ENCODE assay signal across 8 cellular contexts in the genomic region with DNA sequence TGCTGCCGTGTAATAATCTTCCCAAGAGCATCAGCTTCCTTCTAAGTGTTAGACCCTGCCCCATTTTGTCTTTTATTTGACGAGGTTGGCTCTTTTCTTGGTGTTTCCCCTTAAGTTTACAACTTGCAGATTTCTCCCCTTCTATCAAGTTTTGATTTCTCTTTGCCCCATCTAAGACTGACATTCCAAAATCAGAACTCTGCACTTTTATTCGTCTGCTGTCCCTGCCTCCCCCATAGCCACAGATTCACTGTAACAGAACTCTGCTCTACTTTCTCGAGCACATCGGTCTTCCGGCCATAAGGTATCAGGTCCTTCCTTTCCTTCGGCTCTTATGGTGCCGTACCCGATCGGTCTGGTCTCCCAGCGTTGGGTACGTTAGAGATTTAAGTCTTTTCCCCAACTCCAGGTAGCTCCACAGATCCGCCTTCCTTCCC. TPM values are rescaled to one million over a fixed set of nuclear protein-coding genes. Genes with fewer than 3 reads are reported as not detected.
DNase-seq lines count a peak whose midpoint lies in the region; ATAC-seq and TF ChIP-seq lines count a peak whose summit lies in the region.

No MANE protein-coding gene starts in this region.

- DNase-seq in MCF 10A (ENCODE audit: unreplicated experiment) (no peak), superior temporal gyrus (ENCODE audit: extremely low spot score) (peak; percentile 38)
- DNase-seq in stimulated activated CD4-positive, alpha-beta T cell treated with anti-CD3 and anti-CD28 coated beads, Interleukin-4, amount 100 ng/mL, for 4 hours, result no peak

- H3K4me1 ChIP-seq in BLaER1 treated with 17β-estradiol and CSF1 and Interleukin-3, amounts not matched to agents 10 nM and 100 nM, result peaks cover 15 to 25% (median 22%) of the 10 kb centered on the region in 10 experiments

- peaks cover 6% of the 10 kb centered on the region for H3K4me1 Mint-ChIP-seq in MCF 10A (ENCODE audit: insufficient read depth, unreplicated experiment)

- H3K36me3 ChIP-seq in BLaER1 treated with 17β-estradiol and CSF1 and Interleukin-3, amounts not matched to agents 10 nM and 100 nM, result peaks cover 0 to 6% (median 0%) of the 10 kb centered on the region in 11 experiments; a peak in 5 of 22 replicates
- H3K36me3 ChIP-seq in KOPT-K1 (ENCODE audit: insufficient read depth, low read length), result no peaks in the 10 kb centered on the region

- ATAC-seq in GM19438 (IDR thresholded peaks at IDR 0.05; ENCODE audit: low read depth, unreplicated experiment) (peak; percentile 13), HG03469 (IDR thresholded peaks at IDR 0.05; ENCODE audit: unreplicated experiment) (no peak)

- BruUV-seq in MCF 10A (replicated peaks; lab: Mats Ljungman, UMichigan), result TSS peak; percentile 68

- no peaks in the 10 kb centered on the region for H3K36me3 Mint-ChIP-seq in MCF 10A (ENCODE audit: insufficient read depth, unreplicated experiment)

- POLR2A ChIA-PET in MCF 10A (lab: Yijun Ruan, JAX), result interaction anchor here (0.8 to 2.6 kb wide), 3 partner anchors 11 to 1635 kb away, joined by 3 to 23 read pairs (median 4); no protein-coding TSS in a partner anchor

- peaks cover 0 to 4% (median 0%) of the 10 kb centered on the region in 11 experiments; a peak in 3 of 22 replicates for H4K20me1 ChIP-seq in BLaER1 treated with 17β-estradiol and CSF1 and Interleukin-3, amounts not matched to agents 10 nM and 100 nM

- TF ChIP-seq CTCF in MCF 10A (IDR thresholded peaks at IDR 0.05; ENCODE audit: unreplicated experiment), result no peak

- CTCF ChIA-PET in MCF 10A (lab: Yijun Ruan, JAX), result interaction anchor here (0.7 to 1.0 kb wide), 3 partner anchors 15 to 563 kb away, joined by 3 to 4 read pairs (median 3); no protein-coding TSS in a partner anchor

- peak overlapping the region; percentile 87 to 92 (median 90) for H3K9ac ChIP-seq in BLaER1 treated with 17β-estradiol and CSF1 and Interleukin-3, amounts not matched to agents 10 nM and 100 nM

- no peaks in the 10 kb centered on the region for H3K9me3 Mint-ChIP-seq in MCF 10A (ENCODE audit: unreplicated experiment)

- H3K27me3 ChIP-seq in BLaER1 treated with 17β-estradiol and CSF1 and Interleukin-3, amounts not matched to agents 10 nM and 100 nM, result no peaks in the 10 kb centered on the region
- no peaks in the 10 kb centered on the region for H3K27me3 ChIP-seq in layer of hippocampus (ENCODE audit: control insufficient read depth, insufficient read depth, low read length)

- H3K4me3 ChIP-seq in BLaER1 treated with 17β-estradiol and CSF1 and Interleukin-3, amounts not matched to agents 10 nM and 100 nM, result peak overlapping the region; percentile 77 to 96 (median 92)

- H3K4me2 ChIP-seq in BLaER1 treated with 17β-estradiol and CSF1 and Interleukin-3, amounts not matched to agents 10 nM and 100 nM, result peak overlapping the region; percentile 75 to 97 (median 89)

- H3K9me3 ChIP-seq in BLaER1 treated with 17β-estradiol and CSF1 and Interleukin-3, amounts not matched to agents 10 nM and 100 nM (replicated peaks in 1 of 11), result no peaks in the 10 kb centered on the region
- H3K9me3 ChIP-seq in KOPT-K1 (ENCODE audit: insufficient read depth, low read length, poor library complexity, severe bottlenecking), result no peaks in the 10 kb centered on the region

- peak overlapping the region; percentile 89 for H3K4me3 Mint-ChIP-seq in MCF 10A (ENCODE audit: unreplicated experiment)

- H3K27me3 Mint-ChIP-seq in MCF 10A (ENCODE audit: insufficient read depth, unreplicated experiment), result peaks cover 29% of the 10 kb centered on the region

- intact Hi-C loops in MCF 10A (cut with micrococcal nuclease), result no loop called here

- peak overlapping the region; percentile 89 for H3K27ac Mint-ChIP-seq in MCF 10A (ENCODE audit: low read depth, unreplicated experiment)

- peak overlapping the region; percentile 81 to 92 (median 89) for H3K27ac ChIP-seq in BLaER1 treated with 17β-estradiol and CSF1 and Interleukin-3, amounts not matched to agents 10 nM and 100 nM
- H3K27ac ChIP-seq in KOPT-K1 (ENCODE audit: low read depth, low read length, poor library complexity, severe bottlenecking) (peak overlapping the region; percentile 81), layer of hippocampus (ENCODE audit: low read depth, low read length) (peak overlapping the region; percentile 95)

RNA-seq across cellular contexts. Expression of a gene that starts 0.6 kb away (rescaled TPM):
- total RNA-seq in MCF 10A (2022), result 5.5 and 6.0 TPM in 2 replicates

RNA-seq across cellular contexts. Expression of a gene that starts 49.1 kb away (rescaled TPM):
- total RNA-seq in MCF 10A (2022), result not detected in 2 replicates
